ENCODE assay signal across 35 cellular contexts in genomic region chr3:126638790-126639189, GRCh38.
"Had no signal": no experiment of that assay in that cellular context is flagged by ENCODE, and none has a peak within 500 bp of the region (broad histone marks: within the 10 kb centered on the region; RNA-seq: fewer than 3 reads in every experiment).

No MANE protein-coding gene starts in this region.

- H3K9me3 ChIP-seq: MG63 had no signal

- H3K4me3 ChIP-seq: MG63 had no signal

- DNase-seq: Karpas-422, Kasumi-1, MG63, MM.1S, MV-4-11, NCI-H1048, NCI-H1092, NCI-H1092 treated with DMSO at 0.1 percent for 48 hours, NCI-H1105, NCI-H1105 treated with DMSO at 0.1 percent for 48 hours, NCI-H1417, NCI-H1417 treated with DMSO at 0.1 percent for 48 hours, NCI-H1436, NCI-H1436 treated with DMSO at 0.1 percent for 48 hours, NCI-H146, NCI-H1694, NCI-H1694 treated with DMSO at 0.1 percent for 48 hours, NCI-H187, NCI-H187 treated with DMSO at 0.1 percent for 48 hours, NCI-H1930, NCI-H2029, NCI-H2029 treated with DMSO at 0.1 percent for 48 hours, NCI-H2081, NCI-H2081 treated with DMSO at 0.1 percent for 48 hours, NCI-H2107, NCI-H2171, NCI-H2171 treated with DMSO at 0.1 percent for 48 hours, NCI-H2227 treated with DMSO at 0.1 percent for 48 hours, NCI-H226, NCI-H345, NCI-H446, NCI-H446 treated with DMSO at 0.1 percent for 48 hours, NCI-H510A, NCI-H510A treated with DMSO at 0.1 percent for 48 hours, NCI-H524 had no signal

- H3K27me3 ChIP-seq: MG63 had no signal
